8 cellular contexts compared by ENCODE assay signal in genomic region chr1:26335774-26336476, GRCh38. TPM values are rescaled to one million over a fixed set of nuclear protein-coding genes. Genes with fewer than 3 reads are reported as not detected.
DNase-seq lines count a peak whose midpoint lies in the region; ATAC-seq and TF ChIP-seq lines count a peak whose summit lies in the region.

No MANE protein-coding gene starts in this region.

- peaks cover 8% of the 10 kb centered on the region for H3K27me3 Mint-ChIP-seq in activated CD4-positive, alpha-beta T cell treated with anti-CD3 and anti-CD28 coated beads, Interleukin-2, amount 10 ng/mL, durations not matched to agents 24 days and 14 days

- no peaks in the 10 kb centered on the region for H3K9me2 ChIP-seq in hepatocyte (replicated peaks; ENCODE audit: insufficient read depth)

- H3F3A ChIP-seq in smooth muscle cell (ENCODE audit: low read depth), result no peaks in the 10 kb centered on the region

- peak overlapping the region; percentile 92 for H3K4me3 Mint-ChIP-seq in activated CD4-positive, alpha-beta T cell treated with anti-CD3 and anti-CD28 coated beads, Interleukin-2, amount 10 ng/mL, durations not matched to agents 24 days and 14 days

- no peaks in the 10 kb centered on the region for H3K4me1 ChIP-seq in hepatocyte (ENCODE audit: insufficient read depth)
- H3K4me1 ChIP-seq in smooth muscle cell (ENCODE audit: low read depth), result peaks cover 10% of the 10 kb centered on the region

- peaks cover 3% of the 10 kb centered on the region for H3K4me1 Mint-ChIP-seq in activated CD4-positive, alpha-beta T cell treated with anti-CD3 and anti-CD28 coated beads, Interleukin-2, amount 10 ng/mL, durations not matched to agents 24 days and 14 days

- TF ChIP-seq CTCF in WERI-Rb-1 (IDR thresholded peaks at IDR 0.05; ENCODE audit: low read depth, low read length) (no peak), hepatocyte (IDR thresholded peaks at IDR 0.05; ENCODE audit: poor library complexity) (no peak), smooth muscle cell (IDR thresholded peaks at IDR 0.05; ENCODE audit: borderline replicate concordance, insufficient read depth, poor library complexity, severe bottlenecking) (no peak)

- no peaks in the 10 kb centered on the region for H3K79me2 ChIP-seq in hepatocyte
- no peaks in the 10 kb centered on the region for H3K79me2 ChIP-seq in smooth muscle cell (ENCODE audit: low read depth)

- WGBS in hepatocyte (ENCODE audit: low lambda C conversion rate, missing lambda C conversion rate), result 5% methylated on average over 26 of the region's 41 CpGs
- 3% methylated on average over 36 of the region's 41 CpGs for WGBS in smooth muscle cell (ENCODE audit: low lambda C conversion rate)

- H3K27me3 ChIP-seq in WERI-Rb-1 (ENCODE audit: insufficient read depth, low read depth, severe bottlenecking), result no peaks in the 10 kb centered on the region
- H3K27me3 ChIP-seq in hepatocyte, result no peaks in the 10 kb centered on the region
- peaks cover 16% of the 10 kb centered on the region for H3K27me3 ChIP-seq in smooth muscle cell (ENCODE audit: low read depth)

- H2AFZ ChIP-seq in hepatocyte (peak overlapping the region; percentile 69), smooth muscle cell (ENCODE audit: low read depth) (peak overlapping the region; percentile 91)

- no peak overlapping the region for H3K27ac Mint-ChIP-seq in activated CD4-positive, alpha-beta T cell treated with anti-CD3 and anti-CD28 coated beads, Interleukin-2, amount 10 ng/mL, durations not matched to agents 24 days and 14 days

- intact Hi-C loops in activated CD4-positive, alpha-beta T cell treated with anti-CD3 and anti-CD28 coated beads, Interleukin-2, amount 10 ng/mL, durations not matched to agents 24 days and 14 days (cut with micrococcal nuclease), result loop anchor here (2.0 kb wide), 1 partner anchor 23 kb away; no protein-coding TSS in a partner anchor

- H3K36me3 Mint-ChIP-seq in activated CD4-positive, alpha-beta T cell treated with anti-CD3 and anti-CD28 coated beads, Interleukin-2, amount 10 ng/mL, durations not matched to agents 24 days and 14 days (ENCODE audit: low read depth), result no peaks in the 10 kb centered on the region

- H4K20me1 ChIP-seq in hepatocyte (ENCODE audit: insufficient read depth, poor library complexity, severe bottlenecking) (no peaks in the 10 kb centered on the region), smooth muscle cell (ENCODE audit: low read depth) (no peaks in the 10 kb centered on the region)

- no peaks in the 10 kb centered on the region for H3K9me3 Mint-ChIP-seq in activated CD4-positive, alpha-beta T cell treated with anti-CD3 and anti-CD28 coated beads, Interleukin-2, amount 10 ng/mL, durations not matched to agents 24 days and 14 days

- no peak for DNase-seq in activated CD4-positive, alpha-beta T cell treated with anti-CD3 and anti-CD28 coated beads, Interleukin-2, amount 10 ng/mL, durations not matched to agents 24 days and 14 days
- DNase-seq in activated CD4-positive, alpha-beta T cell treated with anti-CD3 and anti-CD28 coated beads, Interleukin-2, amount 50 U/mL, for 48 hours, result no peak
- peak; percentile 50 for DNase-seq in WERI-Rb-1
- DNase-seq in hepatocyte (ENCODE audit: low spot score), result no peak
- no peak for DNase-seq in smooth muscle cell (lab: John Stamatoyannopoulos, UW; ENCODE audit: unreplicated experiment)
- DNase-seq in amygdala (lab: John Stamatoyannopoulos, UW), result no peak
- DNase-seq in germinal center (ENCODE audit: low spot score), result no peak

- H3K27ac ChIP-seq in WERI-Rb-1 (peak overlapping the region; percentile 16), hepatocyte (peak overlapping the region; percentile 64), smooth muscle cell (ENCODE audit: low read depth) (no peak overlapping the region)

- H3K4me2 ChIP-seq in hepatocyte (peak overlapping the region; percentile 90), smooth muscle cell (peak overlapping the region; percentile 93)

- H3K4me3 ChIP-seq in WERI-Rb-1 (ENCODE audit: low read depth, low read length) (peak overlapping the region; percentile 58), hepatocyte (peak overlapping the region; percentile 54), smooth muscle cell (peak overlapping the region; percentile 64)

- H3K9ac ChIP-seq in smooth muscle cell (ENCODE audit: low read depth), result no peak overlapping the region

- no peaks in the 10 kb centered on the region for H3K9me3 ChIP-seq in WERI-Rb-1 (ENCODE audit: severe bottlenecking)
- no peaks in the 10 kb centered on the region for H3K9me3 ChIP-seq in hepatocyte (ENCODE audit: low read depth)
- H3K9me3 ChIP-seq in smooth muscle cell (replicated peaks; ENCODE audit: low read depth), result no peaks in the 10 kb centered on the region

- H3K36me3 ChIP-seq in WERI-Rb-1, result no peaks in the 10 kb centered on the region
- no peaks in the 10 kb centered on the region for H3K36me3 ChIP-seq in hepatocyte (replicated peaks; ENCODE audit: insufficient read depth, low read depth)
- H3K36me3 ChIP-seq in smooth muscle cell (ENCODE audit: low read depth), result no peaks in the 10 kb centered on the region

- no peak for ATAC-seq in GM21381 (IDR thresholded peaks at IDR 0.05; ENCODE audit: unreplicated experiment)

RNA-seq across cellular contexts. Expression of gene CRYBG2, which starts 18.0 kb away (rescaled TPM):
- 1.1 and 1.4 TPM in 2 replicates for total RNA-seq in activated CD4-positive, alpha-beta T cell treated with anti-CD3 and anti-CD28 coated beads, Interleukin-2, amount 10 ng/mL, durations not matched to agents 24 days and 14 days
- total RNA-seq in hepatocyte (7.1 and 15.6 TPM in 2 replicates), smooth muscle cell (5.2 and 9.5 TPM in 2 replicates)
- polyA plus RNA-seq in hepatocyte (20.1 and 21.6 TPM in 2 replicates), smooth muscle cell (4.1 and 9.8 TPM in 2 replicates)

RNA-seq across cellular contexts. Expression of gene CD52, which starts 18.2 kb away (rescaled TPM):
- 295 and 297 TPM in 2 replicates for total RNA-seq in activated CD4-positive, alpha-beta T cell treated with anti-CD3 and anti-CD28 coated beads, Interleukin-2, amount 10 ng/mL, durations not matched to agents 24 days and 14 days
- total RNA-seq in hepatocyte (1.2 and 8.1 TPM in 2 replicates), smooth muscle cell (1.1 TPM in 1 of 2 replicates, not detected in the other)
- polyA plus RNA-seq in hepatocyte (3.9 and 12.9 TPM in 2 replicates), smooth muscle cell (0.39 and 1.3 TPM in 2 replicates)

RNA-seq across cellular contexts. Expression of gene UBXN11, which starts 29.5 kb away (rescaled TPM):
- 17.1 and 19.0 TPM in 2 replicates for total RNA-seq in activated CD4-positive, alpha-beta T cell treated with anti-CD3 and anti-CD28 coated beads, Interleukin-2, amount 10 ng/mL, durations not matched to agents 24 days and 14 days
- total RNA-seq in hepatocyte (3.1 and 6.9 TPM in 2 replicates), smooth muscle cell (3.3 and 4.8 TPM in 2 replicates)
- polyA plus RNA-seq in hepatocyte (17.1 and 34.0 TPM in 2 replicates), smooth muscle cell (17.7 and 20.3 TPM in 2 replicates)

RNA-seq across cellular contexts. Expression of gene ZNF683, which starts 36.6 kb away (rescaled TPM):
- not detected in 2 replicates for total RNA-seq in activated CD4-positive, alpha-beta T cell treated with anti-CD3 and anti-CD28 coated beads, Interleukin-2, amount 10 ng/mL, durations not matched to agents 24 days and 14 days
- total RNA-seq in hepatocyte, result not detected in 2 replicates
- not detected in 2 replicates for polyA plus RNA-seq in hepatocyte
- total RNA-seq in smooth muscle cell, result not detected in 2 replicates
- polyA plus RNA-seq in smooth muscle cell, result not detected in 2 replicates

RNA-seq across cellular contexts. Expression of gene SH3BGRL3, which starts 56.0 kb away (rescaled TPM):
- 463 and 474 TPM in 2 replicates for total RNA-seq in activated CD4-positive, alpha-beta T cell treated with anti-CD3 and anti-CD28 coated beads, Interleukin-2, amount 10 ng/mL, durations not matched to agents 24 days and 14 days
- total RNA-seq in hepatocyte (35.9 and 36.6 TPM in 2 replicates), smooth muscle cell (162 and 241 TPM in 2 replicates)
- polyA plus RNA-seq in hepatocyte (411 and 420 TPM in 2 replicates), smooth muscle cell (1,359 and 1,367 TPM in 2 replicates)

Comparison
In these comparisons a context has a peak if more than half of its experiments do, and no peak if none do; other contexts are left out.
1. RNA of gene CD52, which starts 18.2 kb away (total RNA-seq): 295 to 297 TPM in activated CD4-positive, alpha-beta T cell treated with anti-CD3 and anti-CD28 coated beads, Interleukin-2, amount 10 ng/mL, durations not matched to agents 24 days and 14 days; 1.2 to 8.1 TPM in hepatocyte and 1.1 TPM in smooth muscle cell; every median in the first group is over 10 times any median in the second.
2. Peak in every context shown above with its lines, with median percentiles within 50 percentile points of each other: H3K4me3 ChIP-seq.